Comparison of ENCODE assay signal across 13 cellular contexts in the genomic region with DNA sequence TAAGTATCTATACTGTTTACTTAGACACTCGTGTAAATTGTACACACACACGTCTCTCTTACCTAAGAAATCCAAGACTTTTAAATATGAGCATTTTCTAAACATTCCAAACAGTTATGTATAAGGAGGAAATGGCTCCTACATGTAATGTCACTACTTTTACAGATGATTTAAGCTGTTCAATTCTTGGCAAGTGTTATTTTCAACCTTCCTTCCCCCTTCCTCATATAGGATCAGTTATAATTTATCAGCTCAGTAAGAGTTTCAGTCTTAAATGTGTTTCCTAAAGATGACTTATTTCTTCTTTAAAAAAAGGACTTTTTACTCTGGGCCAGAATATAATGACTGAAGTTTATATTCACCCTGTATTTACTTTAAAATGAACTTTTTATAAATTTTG.
"Had no signal": no experiment of that assay in that cellular context is flagged by ENCODE, and none has a peak within 500 bp of the region (broad histone marks: within the 10 kb centered on the region; RNA-seq: fewer than 3 reads in every experiment).

No MANE protein-coding gene starts in this region.

- H3K9me3 ChIP-seq: colonic mucosa, gastrocnemius medialis, pancreas, tibial artery, vagina had no signal

- H3K36me3 ChIP-seq: colonic mucosa, gastrocnemius medialis, pancreas, tibial artery, vagina had no signal

- H3K27me3 ChIP-seq: colonic mucosa, gastrocnemius medialis, pancreas, tibial artery, vagina had no signal

- H3K27me3 Mint-ChIP-seq: activated CD8-positive, alpha-beta T cell treated with anti-CD3 and anti-CD28 coated beads for 36 hours; activated naive CD8-positive, alpha-beta T cell treated with anti-CD3 and anti-CD28 coated beads, Interleukin-2, amount 50 U/mL, for 24 hours; natural killer cell treated with Interleukin-12 subunit alpha and Interleukin-12 subunit beta and Interleukin-15 and Interleukin-18, amount 100 ng/mL, for 72 hours had no signal

- H3K27ac ChIP-seq: colonic mucosa, pancreas, tibial artery, vagina, VCaP had no signal

- H3K4me1 Mint-ChIP-seq: activated naive CD8-positive, alpha-beta T cell treated with anti-CD3 and anti-CD28 coated beads, Interleukin-2, amount 50 U/mL, for 24 hours; stimulated activated effector memory CD8-positive, alpha-beta T cell treated with anti-CD3 and anti-CD28 coated beads, Interleukin-12 subunit alpha, Interleukin-12 subunit beta, amount 100 ng/mL, for 72 hours had no signal

- H3K27ac Mint-ChIP-seq: activated CD8-positive, alpha-beta T cell treated with anti-CD3 and anti-CD28 coated beads for 36 hours; activated naive CD8-positive, alpha-beta T cell treated with anti-CD3 and anti-CD28 coated beads, Interleukin-2, amount 50 U/mL, for 24 hours; activated T-cell treated with anti-CD3 and anti-CD28 coated beads, Interleukin-2, amount 50 U/mL, for 72 hours; natural killer cell treated with Interleukin-12 subunit alpha and Interleukin-12 subunit beta and Interleukin-15 and Interleukin-18, amount 100 ng/mL, for 72 hours; stimulated activated effector memory CD8-positive, alpha-beta T cell treated with anti-CD3 and anti-CD28 coated beads, Interleukin-12 subunit alpha, Interleukin-12 subunit beta, amount 100 ng/mL, for 72 hours had no signal

- DNase-seq: activated CD8-positive, alpha-beta memory T cell treated with anti-CD3 and anti-CD28 coated beads, Interleukin-2, amount 50 U/mL, for 4 hours; activated CD8-positive, alpha-beta T cell treated with anti-CD3 and anti-CD28 coated beads for 36 hours; activated naive CD8-positive, alpha-beta T cell treated with anti-CD3 and anti-CD28 coated beads, Interleukin-2, amount 50 U/mL, for 24 hours; activated T-cell treated with anti-CD3 and anti-CD28 coated beads, Interleukin-2, amount 50 U/mL, for 72 hours; colonic mucosa; effector CD4-positive, alpha-beta T cell; pancreas; tibial artery had no signal

- H3K4me3 Mint-ChIP-seq: activated CD8-positive, alpha-beta T cell treated with anti-CD3 and anti-CD28 coated beads for 36 hours; activated naive CD8-positive, alpha-beta T cell treated with anti-CD3 and anti-CD28 coated beads, Interleukin-2, amount 50 U/mL, for 24 hours; activated T-cell treated with anti-CD3 and anti-CD28 coated beads, Interleukin-2, amount 50 U/mL, for 72 hours; natural killer cell treated with Interleukin-12 subunit alpha and Interleukin-12 subunit beta and Interleukin-15 and Interleukin-18, amount 100 ng/mL, for 72 hours; stimulated activated effector memory CD8-positive, alpha-beta T cell treated with anti-CD3 and anti-CD28 coated beads, Interleukin-12 subunit alpha, Interleukin-12 subunit beta, amount 100 ng/mL, for 72 hours had no signal

- H3K9me3 Mint-ChIP-seq: activated CD8-positive, alpha-beta T cell treated with anti-CD3 and anti-CD28 coated beads for 36 hours; activated naive CD8-positive, alpha-beta T cell treated with anti-CD3 and anti-CD28 coated beads, Interleukin-2, amount 50 U/mL, for 24 hours; natural killer cell treated with Interleukin-12 subunit alpha and Interleukin-12 subunit beta and Interleukin-15 and Interleukin-18, amount 100 ng/mL, for 72 hours; stimulated activated effector memory CD8-positive, alpha-beta T cell treated with anti-CD3 and anti-CD28 coated beads, Interleukin-12 subunit alpha, Interleukin-12 subunit beta, amount 100 ng/mL, for 72 hours had no signal

- H3K4me3 ChIP-seq: colonic mucosa, gastrocnemius medialis, pancreas, tibial artery, vagina had no signal

- H3K4me1 ChIP-seq: colonic mucosa, pancreas had no signal

- ATAC-seq: activated CD8-positive, alpha-beta T cell treated with anti-CD3 and anti-CD28 coated beads for 36 hours; activated naive CD8-positive, alpha-beta T cell treated with anti-CD3 and anti-CD28 coated beads, Interleukin-2, amount 50 U/mL, for 24 hours; activated T-cell treated with anti-CD3 and anti-CD28 coated beads, Interleukin-2, amount 50 U/mL, for 72 hours; natural killer cell treated with Interleukin-12 subunit alpha and Interleukin-12 subunit beta and Interleukin-15 and Interleukin-18, amount 100 ng/mL, for 72 hours; stimulated activated effector memory CD8-positive, alpha-beta T cell treated with anti-CD3 and anti-CD28 coated beads, Interleukin-12 subunit alpha, Interleukin-12 subunit beta, amount 100 ng/mL, for 72 hours had no signal

- H3K36me3 Mint-ChIP-seq: natural killer cell treated with Interleukin-12 subunit alpha and Interleukin-12 subunit beta and Interleukin-15 and Interleukin-18, amount 100 ng/mL, for 72 hours; stimulated activated effector memory CD8-positive, alpha-beta T cell treated with anti-CD3 and anti-CD28 coated beads, Interleukin-12 subunit alpha, Interleukin-12 subunit beta, amount 100 ng/mL, for 72 hours had no signal
